ENCODE assay signal across 21 cellular contexts in the genomic region with DNA sequence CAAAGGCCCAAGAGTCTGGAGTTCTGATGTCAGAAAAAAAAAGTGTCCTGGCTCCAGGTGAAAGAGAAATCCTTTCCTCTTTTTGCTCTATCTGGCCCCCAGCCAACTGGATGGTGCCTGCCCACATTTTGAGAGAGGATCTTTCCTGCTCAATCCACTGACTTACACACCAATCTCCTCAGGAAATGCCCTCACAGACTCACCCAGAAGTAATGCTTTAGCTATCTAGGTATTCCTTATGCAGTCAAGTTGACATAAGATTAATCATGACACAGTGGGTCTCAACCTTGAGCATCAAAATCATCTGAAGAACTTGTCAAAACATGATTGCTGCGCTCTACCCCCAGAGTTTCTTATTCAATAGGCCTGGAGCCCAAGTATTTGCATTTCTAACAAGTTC. TPM values are rescaled to one million over a fixed set of nuclear protein-coding genes. Genes with fewer than 3 reads are reported as not detected.
"Had no signal": no experiment of that assay in that cellular context is flagged by ENCODE, and none has a peak within 500 bp of the region (broad histone marks: within the 10 kb centered on the region; RNA-seq: fewer than 3 reads in every experiment).

No MANE protein-coding gene starts in this region.

- H3K27ac Mint-ChIP-seq: mesothelial cell of epicardium, natural killer cell had no signal

- H3K36me3 ChIP-seq: esophagus squamous epithelium, right atrium auricular region, sigmoid colon, stomach had no signal

- H3K4me1 ChIP-seq: esophagus squamous epithelium, right atrium auricular region, sigmoid colon, stomach had no signal

- DNase-seq: effector memory CD4-positive, alpha-beta T cell; esophagus squamous epithelium; foreskin fibroblast; natural killer cell; posterior cingulate gyrus; sigmoid colon; stimulated activated CD4-positive, alpha-beta T cell treated with anti-CD3 and anti-CD28 coated beads, Interleukin-12 subunit alpha, Interleukin-12 subunit beta, amount 100 ng/mL, for 4 hours; stimulated activated naive CD4-positive, alpha-beta T cell; stomach; trophoblast cell had no signal

- H3K27me3 ChIP-seq: esophagus squamous epithelium, hepatocyte, right atrium auricular region, sigmoid colon, stomach had no signal

- H3K9me3 ChIP-seq: esophagus squamous epithelium, right atrium auricular region, sigmoid colon, stomach had no signal

- ATAC-seq: natural killer cell had no signal

- H3K27ac ChIP-seq: esophagus squamous epithelium, hepatocyte, right atrium auricular region, sigmoid colon, skin epidermis, stomach had no signal

- H3K4me3 ChIP-seq: esophagus squamous epithelium, hepatocyte, right atrium auricular region, sigmoid colon, skin epidermis, stomach had no signal

- H3K36me3 Mint-ChIP-seq: mesothelial cell of epicardium, natural killer cell had no signal

- H3K79me2 ChIP-seq: hepatocyte had no signal

- H2AFZ ChIP-seq: hepatocyte had no signal

- H3K4me1 Mint-ChIP-seq: natural killer cell, neural crest cell had no signal

- FAIRE-seq: endometrium had no signal

- H3K4me3 Mint-ChIP-seq: mesothelial cell of epicardium, natural killer cell, neural crest cell had no signal

- H3K4me2 ChIP-seq: hepatocyte had no signal

RNA-seq across cellular contexts. Expression of a gene that starts 31.2 kb away (rescaled TPM):
- total RNA-seq: epithelial cell of proximal tubule, esophagus squamous epithelium, kidney epithelial cell, mesothelial cell of epicardium, natural killer cell, neural crest cell, osteocyte, pulmonary artery endothelial cell, right atrium auricular region, sigmoid colon, stomach had no signal
- polyA plus RNA-seq: urinary bladder had no signal
